Comparison of ENCODE assay signal across 11 cellular contexts in genomic region chr16:89359296-89360147, GRCh38.
DNase-seq lines count a peak whose midpoint lies in the region; ATAC-seq, FAIRE-seq and TF ChIP-seq lines count a peak whose summit lies in the region.
"Had no signal": no experiment of that assay in that cellular context is flagged by ENCODE, and none has a peak within 500 bp of the region (broad histone marks: within the 10 kb centered on the region; RNA-seq: fewer than 3 reads in every experiment).

No MANE protein-coding gene starts in this region.

- H3K4me1 Mint-ChIP-seq in activated CD4-positive, alpha-beta memory T cell treated with anti-CD3 and anti-CD28 coated beads, Interleukin-2, amount 10 ng/mL, durations not matched to agents 7 days and 5 days = peaks cover 94% of the 10 kb centered on the region

- H3K9me3 ChIP-seq in liver (ENCODE audit: control insufficient read depth in 4 of 4, low read length in 3 of 4) = no peaks in the 10 kb centered on the region
- no peaks in the 10 kb centered on the region for H3K9me3 ChIP-seq in HepG2 (ENCODE audit: low read length)
- H3K9me3 ChIP-seq in hepatocyte (ENCODE audit: low read depth) = no peaks in the 10 kb centered on the region
- H3K9me3 ChIP-seq: suprapubic skin had no signal

- no peak for TF ChIP-seq POLR2A in HepG2 (IDR thresholded peaks at IDR 0.05; ENCODE audit: insufficient read depth in 1 of 2, low read depth in 2 of 2, low read length in 2 of 2)

- in situ Hi-C loops in HepG2 (cut with HindIII; ENCODE audit: extremely low pct_ligation_motif_present, low pct_unique_long_range_greater_than_20kb) (no loop called here), GM13976 (cut with MboI; ENCODE audit: low sequenced_read_pairs, unreplicated experiment) (no loop called here)

- no peaks in the 10 kb centered on the region for H3K9me2 ChIP-seq in hepatocyte (replicated peaks; ENCODE audit: insufficient read depth)

- H2AFZ ChIP-seq in HepG2 (ENCODE audit: low read length) (no peak overlapping the region), hepatocyte (no peak overlapping the region)

- WGBS in liver = 69% methylated on average over 18 of the region's 18 CpGs
- 94% methylated on average over 18 of the region's 18 CpGs for WGBS in HepG2 (ENCODE audit: low lambda C conversion rate)
- WGBS in hepatocyte (ENCODE audit: low lambda C conversion rate, missing lambda C conversion rate) = 59% methylated on average over 18 of the region's 18 CpGs

- intact Hi-C loops in HepG2 (cut with micrococcal nuclease; ENCODE audit: unreplicated experiment) = no loop called here

- H3K4me3 ChIP-seq in liver (ENCODE audit: low read depth in 1 of 3, low read length in 3 of 3) (no peak overlapping the region), HepG2 (replicated peaks in 1 of 3; ENCODE audit: insufficient read depth in 1 of 3, low read depth in 2 of 3, low read length in 3 of 3) (no peak overlapping the region), hepatocyte (no peak overlapping the region)
- H3K4me3 ChIP-seq: suprapubic skin had no signal

- H4K20me1 ChIP-seq in HepG2 (ENCODE audit: insufficient read depth, low read length) = peaks cover 96% of the 10 kb centered on the region
- H4K20me1 ChIP-seq in hepatocyte (ENCODE audit: insufficient read depth, poor library complexity, severe bottlenecking) = peaks cover 99% of the 10 kb centered on the region

- CTCF ChIA-PET in HepG2 (lab: Yijun Ruan, JAX; ENCODE audit: low intra/inter-chr PET ratio, low total read pairs) = no interaction called here
- CTCF ChIA-PET in activated CD4-positive, alpha-beta memory T cell treated with anti-CD3 and anti-CD28 coated beads, Interleukin-2, amount 10 ng/mL, durations not matched to agents 7 days and 5 days (lab: Charles Lee) = interaction anchor here (1.0 to 1.2 kb wide), 2 partner anchors 12 to 14 kb away, joined by 3 read pairs; no protein-coding TSS in a partner anchor

- peak overlapping the region; percentile 94 for H3K27ac Mint-ChIP-seq in activated CD4-positive, alpha-beta memory T cell treated with anti-CD3 and anti-CD28 coated beads, Interleukin-2, amount 10 ng/mL, durations not matched to agents 7 days and 5 days

- H3K36me3 ChIP-seq in liver (ENCODE audit: control insufficient read depth in 4 of 4, insufficient read depth in 3 of 4, low read depth in 1 of 4, low read length in 3 of 4) (peaks cover 0 to 3% (median 0%) of the 10 kb centered on the region in 4 donors), HepG2 (replicated peaks in 1 of 2; ENCODE audit: control insufficient read depth in 1 of 2, insufficient read depth in 2 of 2, low read length in 2 of 2) (peaks cover 16 to 41% of the 10 kb centered on the region in 2 experiments), hepatocyte (replicated peaks; ENCODE audit: insufficient read depth, low read depth) (no peaks in the 10 kb centered on the region)
- H3K36me3 ChIP-seq: suprapubic skin had no signal

- H3K27ac ChIP-seq in liver (ENCODE audit: low read depth in 1 of 2, low read length in 2 of 2) (no peak overlapping the region), HepG2 (ENCODE audit: extremely low read length, insufficient read depth, low read length) (no peak overlapping the region), hepatocyte (peak overlapping the region; percentile 4)
- H3K27ac ChIP-seq: suprapubic skin had no signal

- no peak for TF ChIP-seq EP300 in HepG2 (IDR thresholded peaks at IDR 0.05; ENCODE audit: low read depth in 2 of 2, low read length in 2 of 2)
- no peak for TF ChIP-seq EP300 in HepG2 (CRISPR knock-in tag; IDR thresholded peaks at IDR 0.05; ENCODE audit: borderline replicate concordance)

- no peak overlapping the region for H3K9ac ChIP-seq in liver (ENCODE audit: low read depth in 1 of 2, low read length in 2 of 2)
- H3K9ac ChIP-seq in HepG2 (ENCODE audit: insufficient read depth, low read depth, low read length) = no peak overlapping the region

- no peaks in the 10 kb centered on the region for H3K9me3 Mint-ChIP-seq in activated CD4-positive, alpha-beta memory T cell treated with anti-CD3 and anti-CD28 coated beads, Interleukin-2, amount 10 ng/mL, durations not matched to agents 7 days and 5 days

- H3K79me2 ChIP-seq in HepG2 (ENCODE audit: insufficient read depth, low read length) (peaks cover 93% of the 10 kb centered on the region), hepatocyte (peaks cover 98% of the 10 kb centered on the region)

- no peak for TF ChIP-seq RAD21 in liver (IDR thresholded peaks at IDR 0.05)
- no peak for TF ChIP-seq RAD21 in HepG2 (CRISPR knock-in tag; IDR thresholded peaks at IDR 0.05)

- peaks cover 42% of the 10 kb centered on the region for H3K36me3 Mint-ChIP-seq in activated CD4-positive, alpha-beta memory T cell treated with anti-CD3 and anti-CD28 coated beads, Interleukin-2, amount 10 ng/mL, durations not matched to agents 7 days and 5 days (ENCODE audit: low read depth)

- no peaks in the 10 kb centered on the region for H3K27me3 Mint-ChIP-seq in activated CD4-positive, alpha-beta memory T cell treated with anti-CD3 and anti-CD28 coated beads, Interleukin-2, amount 10 ng/mL, durations not matched to agents 7 days and 5 days

- no peak for FAIRE-seq in HepG2 (lab: Jason Lieb, UNC)

- DNase-seq in HepG2 (ENCODE audit: low spot score) (no peak), hepatocyte (ENCODE audit: low spot score) (no peak), HuH-7.5 (ENCODE audit: low spot score) (no peak), GM13976 (ENCODE audit: low spot score) (no peak), NCI-H345 (lab: John Stamatoyannopoulos, UW) (no peak)
- DNase-seq in activated CD4-positive, alpha-beta memory T cell treated with anti-CD3 and anti-CD28 coated beads, Interleukin-2, amount 10 ng/mL, durations not matched to agents 7 days and 5 days = no peak
- DNase-seq: NCI-H1930, T1000 had no signal

- H3K4me1 ChIP-seq in liver (ENCODE audit: control insufficient read depth in 4 of 4, insufficient read depth in 4 of 4, low read length in 3 of 4) (peaks cover 16 to 69% (median 53%) of the 10 kb centered on the region in 4 donors), HepG2 (ENCODE audit: insufficient read depth, low read length) (peaks cover 44% of the 10 kb centered on the region), hepatocyte (ENCODE audit: insufficient read depth) (peaks cover 57% of the 10 kb centered on the region)

- H3K27me3 ChIP-seq in liver (ENCODE audit: control insufficient read depth in 4 of 4, insufficient read depth in 4 of 4, low read length in 3 of 4) (no peaks in the 10 kb centered on the region), HepG2 (ENCODE audit: control insufficient read depth in 1 of 2, insufficient read depth in 2 of 2, low read length in 2 of 2) (no peaks in the 10 kb centered on the region), hepatocyte (no peaks in the 10 kb centered on the region)
- H3K27me3 ChIP-seq: suprapubic skin had no signal

- BruUV-seq in HepG2 (replicated peaks; lab: Mats Ljungman, UMichigan) = no TSS peak

- H3K4me3 Mint-ChIP-seq in activated CD4-positive, alpha-beta memory T cell treated with anti-CD3 and anti-CD28 coated beads, Interleukin-2, amount 10 ng/mL, durations not matched to agents 7 days and 5 days = peak overlapping the region; percentile 69

- no peak for TF ChIP-seq CTCF in liver (IDR thresholded peaks at IDR 0.05; ENCODE audit: low read depth, low read length, missing input control)
- no peak for TF ChIP-seq CTCF in HepG2 (CRISPR knock-in tag; IDR thresholded peaks at IDR 0.05)
- TF ChIP-seq CTCF in hepatocyte (IDR thresholded peaks at IDR 0.05; ENCODE audit: poor library complexity) = no peak
- no peak for TF ChIP-seq CTCF in GM13976 (IDR thresholded peaks at IDR 0.05; ENCODE audit: borderline replicate concordance, control extremely low read depth, extremely low read depth, insufficient read depth, missing control alignments)

- no peak overlapping the region for H3K4me2 ChIP-seq in HepG2 (ENCODE audit: low read depth, low read length)
- H3K4me2 ChIP-seq in hepatocyte = peak overlapping the region; percentile 57

- ATAC-seq in HepG2 (no peak), HG02798 (IDR thresholded peaks at IDR 0.05; ENCODE audit: poor library complexity, unreplicated experiment) (no peak)

- POLR2A ChIA-PET in HepG2 (lab: Yijun Ruan, JAX) = no interaction called here
- POLR2A ChIA-PET in activated CD4-positive, alpha-beta memory T cell treated with anti-CD3 and anti-CD28 coated beads, Interleukin-2, amount 10 ng/mL, durations not matched to agents 7 days and 5 days (lab: Charles Lee) = interaction anchor here (0.7 to 5.3 kb wide), 2 partner anchors 45 to 148 kb away, joined by 3 to 26 read pairs; partner anchors contain the start of gene SPG7

TF ChIP-seq in liver, 16 proteins besides CTCF, POLR2A, EP300 and RAD21 (continues in another document):
- TF ChIP-seq RXRA (IDR thresholded peaks at IDR 0.05) (no peak), EGR1 (IDR thresholded peaks at IDR 0.05; ENCODE audit: low read depth in 2 of 2) (no peak), ATF3 (IDR thresholded peaks at IDR 0.05) (no peak)

TF ChIP-seq in HepG2, 621 proteins besides CTCF, POLR2A, EP300 and RAD21 (continues in another document):
- TF ChIP-seq GZF1 (CRISPR knock-in tag; IDR thresholded peaks at IDR 0.05) = no peak
- no peak for TF ChIP-seq FOXO4 (CRISPR knock-in tag; conservative IDR thresholded peaks at IDR 0.05)
- TF ChIP-seq NKX3-1 (CRISPR knock-in tag; IDR thresholded peaks at IDR 0.05) = no peak
